5 cellular contexts compared by ENCODE assay signal in the genomic region with DNA sequence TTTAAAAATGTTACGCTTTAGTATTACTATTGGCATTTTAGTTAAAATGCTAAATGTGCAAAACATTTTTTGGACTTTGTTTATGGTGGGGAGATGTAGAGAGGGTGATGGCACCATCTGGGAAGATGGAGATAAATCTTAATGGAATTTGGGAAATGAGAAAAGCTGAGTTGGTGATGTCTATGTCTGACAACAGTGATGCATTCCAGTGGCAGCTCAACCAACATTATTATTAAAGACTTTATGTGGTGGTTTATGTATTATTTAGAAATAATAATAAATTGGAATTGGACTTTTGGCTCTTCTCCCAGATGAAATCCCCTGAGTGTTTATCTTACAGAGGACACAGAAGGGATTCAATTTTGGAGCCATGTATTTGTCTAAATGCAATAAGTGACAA.
"Had no signal": no experiment of that assay in that cellular context is flagged by ENCODE, and none has a peak within 500 bp of the region (broad histone marks: within the 10 kb centered on the region; RNA-seq: fewer than 3 reads in every experiment).

No MANE protein-coding gene starts in this region.

- H3K4me2 ChIP-seq: GM23338 had no signal

- DNase-seq: H9, HCEC 1CT, IMR-90 had no signal

- H2AFZ ChIP-seq: GM23338 had no signal

- H3K4me3 ChIP-seq: GM23338, K562 had no signal

- ATAC-seq: GM23338, K562 had no signal
